In the genomic region with DNA sequence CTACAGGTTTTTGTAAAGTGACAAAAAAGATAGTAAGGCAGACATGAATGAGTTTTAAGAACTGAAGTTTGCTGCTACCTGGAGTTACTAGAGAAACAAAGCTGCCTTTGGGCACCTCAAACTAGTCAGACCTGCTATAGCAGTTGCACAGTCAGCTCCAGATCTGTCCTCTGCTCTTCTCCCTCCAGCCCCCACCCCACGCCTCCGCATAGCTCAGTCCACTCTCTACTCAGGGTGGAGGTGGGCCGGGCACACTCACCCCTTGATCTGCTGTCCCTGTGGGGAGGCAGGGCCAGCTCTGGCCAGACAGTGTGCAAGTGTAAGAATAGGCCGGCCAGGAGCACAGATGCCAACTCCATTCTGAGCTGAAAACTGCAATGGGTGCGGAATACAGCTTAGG, we compare ENCODE assay signal across 9 cellular contexts. TPM values are rescaled to one million over a fixed set of nuclear protein-coding genes. Genes with fewer than 3 reads are reported as not detected.
DNase-seq lines count a peak whose midpoint lies in the region; ATAC-seq, FAIRE-seq and TF ChIP-seq lines count a peak whose summit lies in the region.
"Had no signal": no experiment of that assay in that cellular context is flagged by ENCODE, and none has a peak within 500 bp of the region (broad histone marks: within the 10 kb centered on the region; RNA-seq: fewer than 3 reads in every experiment).

No MANE protein-coding gene starts in this region.

- no peaks in the 10 kb centered on the region for H3K9me3 ChIP-seq in heart left ventricle
- H3K9me3 ChIP-seq: SJCRH30 had no signal

- peak overlapping the region in 11 of 12 donors; percentile 5 to 58 (median 48) for H3K27ac ChIP-seq in heart left ventricle
- H3K27ac ChIP-seq: SJCRH30 had no signal

- no peaks in the 10 kb centered on the region for H3K9me3 Mint-ChIP-seq in MCF 10A (ENCODE audit: unreplicated experiment)

- peaks cover under 1% of the 10 kb centered on the region for H3K36me3 Mint-ChIP-seq in MCF 10A (ENCODE audit: insufficient read depth, unreplicated experiment)

- CTCF ChIA-PET in MCF 10A (lab: Yijun Ruan, JAX): interaction anchor here (0.5 to 2.2 kb wide), 11 partner anchors 10 to 513 kb away, joined by 3 to 8 read pairs (median 4); a partner anchor contains a TSS

- H3K36me3 ChIP-seq in heart left ventricle: no peaks in the 10 kb centered on the region
- H3K36me3 ChIP-seq: SJCRH30 had no signal

- DNase-seq in heart left ventricle: peak in 2 of 5 donors; percentile 36 to 48
- no peak for DNase-seq in Right ventricle myocardium superior
- DNase-seq in MCF 10A (ENCODE audit: unreplicated experiment): no peak
- peak; percentile 64 for DNase-seq in mucosa of gallbladder (ENCODE audit: low spot score)
- DNase-seq in urothelium cell line (ENCODE audit: low spot score): no peak
- no peak for DNase-seq in KBM-7
- DNase-seq in SW 1271 (lab: John Stamatoyannopoulos, UW): no peak
- DNase-seq: SJCRH30 had no signal

- ATAC-seq in heart left ventricle: peak in 2 of 4 donors; percentile 7 to 9
- no peak for ATAC-seq in Right ventricle myocardium superior (ENCODE audit: poor library complexity)
- ATAC-seq in HG03025 (IDR thresholded peaks at IDR 0.05; ENCODE audit: low FRiP score, unreplicated experiment): no peak

- TF ChIP-seq CTCF in heart left ventricle (IDR thresholded peaks at IDR 0.05): no peak
- TF ChIP-seq CTCF in MCF 10A (IDR thresholded peaks at IDR 0.05; ENCODE audit: unreplicated experiment): no peak

- TF ChIP-seq POLR2A in heart left ventricle (IDR thresholded peaks at IDR 0.05): no peak

- in situ Hi-C loops in KBM-7 (cut with MboI; ENCODE audit: low pct_unique_long_range_greater_than_20kb, low sequenced_read_pairs): loop anchor here (25.0 kb wide), 1 partner anchor 213 kb away; no protein-coding TSS in a partner anchor

- peaks cover 25% of the 10 kb centered on the region for H3K4me1 Mint-ChIP-seq in MCF 10A (ENCODE audit: insufficient read depth, unreplicated experiment)

- 47 to 55% (median 53%) methylated on average over 5 of the region's 5 CpGs for WGBS in heart left ventricle, 4 donors

- POLR2A ChIA-PET in MCF 10A (lab: Yijun Ruan, JAX): interaction anchor here (0.7 to 17.8 kb wide), 20 partner anchors 9 to 406 kb away, joined by 3 to 724 read pairs (median 4); a partner anchor contains a TSS

- no peaks in the 10 kb centered on the region for H3K27me3 Mint-ChIP-seq in MCF 10A (ENCODE audit: insufficient read depth, unreplicated experiment)

- peak overlapping the region; percentile 74 for H3K27ac Mint-ChIP-seq in MCF 10A (ENCODE audit: low read depth, unreplicated experiment)

- no TSS peak for BruUV-seq in MCF 10A (replicated peaks; lab: Mats Ljungman, UMichigan)

- peaks cover 2 to 77% (median 58%) of the 10 kb centered on the region in 12 donors for H3K4me1 ChIP-seq in heart left ventricle

- H3K4me3 Mint-ChIP-seq in MCF 10A (ENCODE audit: unreplicated experiment): peak overlapping the region; percentile 60

- no peaks in the 10 kb centered on the region for H3K27me3 ChIP-seq in heart left ventricle
- H3K27me3 ChIP-seq: SJCRH30 had no signal

- H3K4me3 ChIP-seq in heart left ventricle: peak overlapping the region in 1 of 12 donors; percentile 5
- H3K4me3 ChIP-seq: SJCRH30 had no signal

- peak; percentile 40 for FAIRE-seq in urothelium cell line (lab: Jason Lieb, UNC)

- intact Hi-C loops in heart left ventricle (cut with DNase I) (loop anchor here (2.0 to 10.0 kb wide), 12 partner anchors 42 to 785 kb away; a partner anchor contains a TSS), Right ventricle myocardium superior (cut with DNase I) (loop anchor here (5.0 kb wide), 3 partner anchors 42 to 118 kb away; no protein-coding TSS in a partner anchor), MCF 10A (cut with micrococcal nuclease) (loop anchor here (10.0 kb wide), 1 partner anchor 185 kb away; no protein-coding TSS in a partner anchor)

RNA-seq across cellular contexts. Expression of a gene that starts 4.1 kb away (rescaled TPM):
- total RNA-seq in heart left ventricle (10 to 100 TPM; 12.2 to 21.6 (median 16.1) TPM), Right ventricle myocardium superior (12.8 TPM), MCF 10A (2022) (15.0 and 21.6 TPM in 2 replicates), mucosa of gallbladder (19.8 TPM)
- polyA plus RNA-seq in heart left ventricle: 10 to 100 TPM in 1 of 2 donors, 1 to 10 TPM in 1; 5.1 to 12.6 TPM
